Comparison of ENCODE assay signal across 25 cellular contexts in the genomic region with DNA sequence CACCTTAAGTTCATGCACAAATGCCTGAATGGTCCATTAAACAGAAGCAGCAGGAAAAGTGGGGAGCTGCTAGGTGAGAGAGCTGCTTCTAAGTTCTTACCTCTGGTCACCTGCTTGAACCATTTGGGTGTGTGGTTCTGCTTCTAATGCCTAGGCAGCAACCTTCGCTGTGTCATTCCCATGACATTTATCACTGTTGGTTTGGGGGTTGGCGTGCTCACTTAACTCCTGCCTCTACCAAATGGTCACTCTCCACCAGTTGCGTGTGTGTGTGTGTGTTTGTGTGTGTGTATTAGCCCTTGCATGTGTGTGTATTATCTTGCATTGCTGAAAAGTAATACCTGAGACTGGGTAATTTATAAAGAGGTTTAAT. TPM values are rescaled to one million over a fixed set of nuclear protein-coding genes. Genes with fewer than 3 reads are reported as not detected.
DNase-seq lines count a peak whose midpoint lies in the region; ATAC-seq, FAIRE-seq and TF ChIP-seq lines count a peak whose summit lies in the region.
"Had no signal": no experiment of that assay in that cellular context is flagged by ENCODE, and none has a peak within 500 bp of the region (broad histone marks: within the 10 kb centered on the region; RNA-seq: fewer than 3 reads in every experiment).

No MANE protein-coding gene starts in this region.

- TF ChIP-seq POLR2A in gastroesophageal sphincter (IDR thresholded peaks at IDR 0.05) = no peak

- H3K9ac ChIP-seq in endodermal cell (ENCODE audit: extremely low read depth, low read length, poor library complexity, severe bottlenecking) = no peak overlapping the region
- H3K9ac ChIP-seq: BLaER1 treated with 17β-estradiol and CSF1 and Interleukin-3, amounts not matched to agents 10 nM and 100 nM had no signal

- ATAC-seq in activated T-helper 17 cell treated with anti-CD3 and anti-CD28 coated beads, Interleukin-2, amount 50 U/mL, for 72 hours (replicated peaks) = no peak
- no peak for ATAC-seq in gastroesophageal sphincter
- ATAC-seq: GM12878 had no signal

- no peaks in the 10 kb centered on the region for H3K9me3 Mint-ChIP-seq in activated T-helper 17 cell treated with anti-CD3 and anti-CD28 coated beads, Interleukin-2, amount 50 U/mL, for 72 hours
- H3K9me3 Mint-ChIP-seq in chondrocyte (ENCODE audit: low read depth) = no peaks in the 10 kb centered on the region
- H3K9me3 Mint-ChIP-seq in endodermal cell = no peaks in the 10 kb centered on the region
- H3K9me3 Mint-ChIP-seq: CD4-positive, alpha-beta T cell; CD8-positive, alpha-beta memory T cell; HFFc6 had no signal

- H3K4me1 ChIP-seq in endodermal cell (ENCODE audit: control insufficient read depth, insufficient read depth, low read length) (no peaks in the 10 kb centered on the region), gastroesophageal sphincter (no peaks in the 10 kb centered on the region), BE2C (no peaks in the 10 kb centered on the region)
- H3K4me1 ChIP-seq: HAP-1 had no signal

- TF ChIP-seq EP300 in gastroesophageal sphincter (IDR thresholded peaks at IDR 0.05) = no peak

- no peak overlapping the region for H3K4me3 ChIP-seq in endodermal cell (ENCODE audit: low read length)
- H3K4me3 ChIP-seq in gastroesophageal sphincter = no peak overlapping the region
- no peak overlapping the region for H3K4me3 ChIP-seq in BE2C (ENCODE audit: low read depth, low read length)
- H3K4me3 ChIP-seq: BLaER1 treated with 17β-estradiol and CSF1 and Interleukin-3, amounts not matched to agents 10 nM and 100 nM; GM12878; HAP-1 had no signal

- peaks cover 6% of the 10 kb centered on the region for H3K4me1 Mint-ChIP-seq in activated T-helper 17 cell treated with anti-CD3 and anti-CD28 coated beads, Interleukin-2, amount 50 U/mL, for 72 hours
- no peaks in the 10 kb centered on the region for H3K4me1 Mint-ChIP-seq in chondrocyte (ENCODE audit: low read depth)
- no peaks in the 10 kb centered on the region for H3K4me1 Mint-ChIP-seq in endodermal cell
- H3K4me1 Mint-ChIP-seq: B cell had no signal

- H3K36me3 Mint-ChIP-seq in activated T-helper 17 cell treated with anti-CD3 and anti-CD28 coated beads, Interleukin-2, amount 50 U/mL, for 72 hours (ENCODE audit: low read depth) = no peaks in the 10 kb centered on the region
- H3K36me3 Mint-ChIP-seq in chondrocyte (ENCODE audit: low read depth) (no peaks in the 10 kb centered on the region), endodermal cell (ENCODE audit: low read depth) (no peaks in the 10 kb centered on the region)
- H3K36me3 Mint-ChIP-seq: CD14-positive monocyte; CD8-positive, alpha-beta memory T cell had no signal

- H3K27me3 ChIP-seq in endodermal cell (ENCODE audit: control insufficient read depth, insufficient read depth, low read length, poor library complexity, severe bottlenecking) = no peaks in the 10 kb centered on the region
- peaks cover 23% of the 10 kb centered on the region for H3K27me3 ChIP-seq in gastroesophageal sphincter
- H3K27me3 ChIP-seq in BE2C = no peaks in the 10 kb centered on the region
- H3K27me3 ChIP-seq: BLaER1 treated with 17β-estradiol and CSF1 and Interleukin-3, amounts not matched to agents 10 nM and 100 nM had no signal

- no peak overlapping the region for H3K4me3 Mint-ChIP-seq in activated T-helper 17 cell treated with anti-CD3 and anti-CD28 coated beads, Interleukin-2, amount 50 U/mL, for 72 hours
- H3K4me3 Mint-ChIP-seq in chondrocyte (ENCODE audit: unreplicated experiment) (no peak overlapping the region), endodermal cell (no peak overlapping the region)
- H3K4me3 Mint-ChIP-seq: B cell; CD14-positive monocyte; CD4-positive, alpha-beta T cell; CD8-positive, alpha-beta memory T cell; HFFc6 had no signal

- TF ChIP-seq CTCF in chondrocyte (IDR thresholded peaks at IDR 0.05) = no peak
- TF ChIP-seq CTCF in endodermal cell (conservative IDR thresholded peaks at IDR 0.05) = no peak
- no peak for TF ChIP-seq CTCF in gastroesophageal sphincter (IDR thresholded peaks at IDR 0.05)
- no peak for TF ChIP-seq CTCF in BE2C (IDR thresholded peaks at IDR 0.05; ENCODE audit: low read depth, low read length)

- H3K27me3 Mint-ChIP-seq in activated T-helper 17 cell treated with anti-CD3 and anti-CD28 coated beads, Interleukin-2, amount 50 U/mL, for 72 hours = peaks cover 4% of the 10 kb centered on the region
- peaks cover 37% of the 10 kb centered on the region for H3K27me3 Mint-ChIP-seq in chondrocyte (ENCODE audit: low read depth)
- H3K27me3 Mint-ChIP-seq in endodermal cell (ENCODE audit: insufficient read depth) = peaks cover 8% of the 10 kb centered on the region
- H3K27me3 Mint-ChIP-seq: CD4-positive, alpha-beta T cell had no signal

- peak overlapping the region; percentile 63 for H3K27ac Mint-ChIP-seq in activated T-helper 17 cell treated with anti-CD3 and anti-CD28 coated beads, Interleukin-2, amount 50 U/mL, for 72 hours
- no peak overlapping the region for H3K27ac Mint-ChIP-seq in chondrocyte (ENCODE audit: unreplicated experiment)
- no peak overlapping the region for H3K27ac Mint-ChIP-seq in endodermal cell
- H3K27ac Mint-ChIP-seq: B cell; CD4-positive, alpha-beta T cell; CD8-positive, alpha-beta memory T cell; HFFc6 had no signal

- WGBS in endodermal cell (ENCODE audit: insufficient coverage in 1 of 2, insufficient read length in 1 of 2), 2 experiments = 88% methylated on average over 3 of the region's 3 CpGs; no CpG with 5 or more reads in 1 of the 2 experiments
- WGBS in gastroesophageal sphincter (ENCODE audit: low coverage in 1 of 2), 2 donors = 71 to 79% methylated on average over 2 to 3 of the region's 3 CpGs

- H3K36me3 ChIP-seq in endodermal cell (ENCODE audit: control insufficient read depth, insufficient read depth, low read length) (no peaks in the 10 kb centered on the region), gastroesophageal sphincter (no peaks in the 10 kb centered on the region), BE2C (no peaks in the 10 kb centered on the region)
- H3K36me3 ChIP-seq: BLaER1 treated with 17β-estradiol and CSF1 and Interleukin-3, amounts not matched to agents 10 nM and 100 nM; HAP-1 had no signal

- peak; percentile 94 for FAIRE-seq in HTR-8/SVneo (lab: Jason Lieb, UNC)
- FAIRE-seq: A204.1, D721Med, GM12878, H54 had no signal

- DNase-seq in HTR-8/SVneo (ENCODE audit: insufficient read length, low spot score) (no peak), chondrocyte (ENCODE audit: low spot score) (peak; percentile 11), mesenteric fat pad (ENCODE audit: low spot score) (peak; percentile 8), endodermal cell (no peak), BE2C (no peak), HPDE6-E6E7 (ENCODE audit: extremely low spot score) (no peak)
- DNase-seq: CD4-positive, alpha-beta T cell; CD8-positive, alpha-beta memory T cell; DMS 273 treated with DMSO at 0.1 percent for 48 hours; DMS79; EL; GDM1; GOT3; HFFc6 had no signal

- H3K9me3 ChIP-seq in endodermal cell (ENCODE audit: control insufficient read depth, low read length) (no peaks in the 10 kb centered on the region), gastroesophageal sphincter (no peaks in the 10 kb centered on the region), BE2C (no peaks in the 10 kb centered on the region)
- H3K9me3 ChIP-seq: BLaER1 treated with 17β-estradiol and CSF1 and Interleukin-3, amounts not matched to agents 10 nM and 100 nM; HAP-1 had no signal

- no peak overlapping the region for H3K27ac ChIP-seq in endodermal cell (ENCODE audit: low read depth, low read length)
- H3K27ac ChIP-seq in gastroesophageal sphincter = no peak overlapping the region
- H3K27ac ChIP-seq: 22Rv1; BLaER1 treated with 17β-estradiol and CSF1 and Interleukin-3, amounts not matched to agents 10 nM and 100 nM had no signal

RNA-seq across cellular contexts. Expression of a gene that starts 56.2 kb away (rescaled TPM):
- 10 to 100 TPM; 63.1 to 89.5 TPM for total RNA-seq in activated T-helper 17 cell treated with anti-CD3 and anti-CD28 coated beads, Interleukin-2, amount 50 U/mL, for 72 hours
- 3.7 to 5.4 TPM (median 5.2 TPM) in 3 replicates for total RNA-seq in chondrocyte
- total RNA-seq in mesenteric fat pad = 0.77 TPM
- 10 to 100 TPM; 35.0 to 49.5 TPM for total RNA-seq in endodermal cell
- 52.9 TPM for polyA plus RNA-seq in endodermal cell (2013, experiment 1 of 2)
- polyA plus RNA-seq in endodermal cell (2013, experiment 2 of 2) = 58.8 TPM
- total RNA-seq in gastroesophageal sphincter = under 1 TPM in 3 of 4 donors, not detected in 1; 0.40 to 0.59 (median 0.54) TPM
- polyA plus RNA-seq in BE2C (2012; ENCODE audit: insufficient read depth, insufficient read length, low read depth) = 5.3 TPM

Comparison
In these comparisons a context has a peak if more than half of its experiments do, and no peak if none do; other contexts are left out.
1. DNase-seq: peak in chondrocyte (single experiment) and mesenteric fat pad (single experiment); none in HTR-8/SVneo (single experiment), endodermal cell (single experiment), BE2C (single experiment) and HPDE6-E6E7 (single experiment).